In genomic region chr11:121489823-121490222, GRCh38 we compare ENCODE assay signal across 26 cellular contexts. TPM values are rescaled to one million over a fixed set of nuclear protein-coding genes. Genes with fewer than 3 reads are reported as not detected.
A peak's percentile ranks its signal among the peaks of the same experiment; 100 is the strongest.
DNase-seq lines count a peak whose midpoint lies in the region; ATAC-seq, FAIRE-seq and TF ChIP-seq lines count a peak whose summit lies in the region.
"Had no signal": no experiment of that assay in that cellular context is flagged by ENCODE, and none has a peak within 500 bp of the region (broad histone marks: within the 10 kb centered on the region; RNA-seq: fewer than 3 reads in every experiment).

No MANE protein-coding gene starts in this region.

- H3K27ac Mint-ChIP-seq in stimulated activated naive CD8-positive, alpha-beta T cell treated with anti-CD3 and anti-CD28 coated beads, Interleukin-15, Interleukin-2, amounts not matched to agents 100 ng/mL and 50 ng/mL, for 24 hours, result peak overlapping the region; percentile 21
- H3K27ac Mint-ChIP-seq: T-helper 2 cell treated with Interferon-gamma antibody and Interleukin-4, amounts not matched to agents 5 μg/mL and 100 μg/mL, for 36 hours had no signal

- H3K4me2 ChIP-seq in osteoblast (ENCODE audit: insufficient read depth, low read length), result no peak overlapping the region

- H3K4me3 Mint-ChIP-seq in stimulated activated naive CD8-positive, alpha-beta T cell treated with anti-CD3 and anti-CD28 coated beads, Interleukin-15, Interleukin-2, amounts not matched to agents 100 ng/mL and 50 ng/mL, for 24 hours, result no peak overlapping the region
- H3K4me3 Mint-ChIP-seq: T-helper 2 cell treated with Interferon-gamma antibody and Interleukin-4, amounts not matched to agents 5 μg/mL and 100 μg/mL, for 36 hours had no signal

- DNase-seq in NCI-H2029 (lab: John Stamatoyannopoulos, UW), result peak; percentile 40
- no peak for DNase-seq in NCI-H2029 treated with DMSO at 0.1 percent for 48 hours (lab: John Stamatoyannopoulos, UW)
- no peak for DNase-seq in stimulated activated naive CD8-positive, alpha-beta T cell treated with anti-CD3 and anti-CD28 coated beads, Interleukin-15, Interleukin-2, amounts not matched to agents 100 U/mL and 50 U/mL, for 24 hours
- peak; percentile 85 for DNase-seq in bronchial epithelial cell (ENCODE audit: low read depth)
- DNase-seq in osteoblast (ENCODE audit: insufficient read length, low spot score, missing footprints), result no peak
- DNase-seq: activated CD4-positive, alpha-beta T cell treated with anti-CD3 and anti-CD28 coated beads, Interleukin-2, amount 50 U/mL, for 48 hours; Caco-2; cerebellar nuclear complex; dorsolateral prefrontal cortex; H7; kidney; lower lobe of right lung; NCI-H1092 treated with DMSO at 0.1 percent for 48 hours; NCI-H1930; NCI-H2227 treated with DMSO at 0.1 percent for 48 hours; RPMI8226; substantia nigra; upper lobe of right lung had no signal

- H4K20me1 ChIP-seq in osteoblast (ENCODE audit: insufficient read depth, low read length), result no peaks in the 10 kb centered on the region

- H3K36me3 ChIP-seq in bronchial epithelial cell (ENCODE audit: control insufficient read depth, insufficient read depth, low read length), result no peaks in the 10 kb centered on the region
- H3K36me3 ChIP-seq in osteoblast (ENCODE audit: insufficient read depth, low read length), result no peaks in the 10 kb centered on the region
- H3K36me3 ChIP-seq: prostate gland, upper lobe of right lung had no signal

- H3K4me1 ChIP-seq in osteoblast (ENCODE audit: insufficient read depth, low read length), result no peaks in the 10 kb centered on the region
- H3K4me1 ChIP-seq: Caco-2 had no signal

- no peaks in the 10 kb centered on the region for H3K27me3 Mint-ChIP-seq in stimulated activated naive CD8-positive, alpha-beta T cell treated with anti-CD3 and anti-CD28 coated beads, Interleukin-15, Interleukin-2, amounts not matched to agents 100 ng/mL and 50 ng/mL, for 24 hours

- no peaks in the 10 kb centered on the region for H3K9me3 Mint-ChIP-seq in stimulated activated naive CD8-positive, alpha-beta T cell treated with anti-CD3 and anti-CD28 coated beads, Interleukin-15, Interleukin-2, amounts not matched to agents 100 ng/mL and 50 ng/mL, for 24 hours
- H3K9me3 Mint-ChIP-seq: activated naive CD4-positive, alpha-beta T cell treated with anti-CD3 and anti-CD28 coated beads, Interleukin-2, amount 50 U/mL, for 72 hours; T-helper 2 cell treated with Interferon-gamma antibody and Interleukin-4, amounts not matched to agents 5 μg/mL and 100 μg/mL, for 36 hours had no signal

- H3K4me1 Mint-ChIP-seq in stimulated activated naive CD8-positive, alpha-beta T cell treated with anti-CD3 and anti-CD28 coated beads, Interleukin-15, Interleukin-2, amounts not matched to agents 100 ng/mL and 50 ng/mL, for 24 hours (ENCODE audit: low read depth), result peaks cover 43% of the 10 kb centered on the region

- no peaks in the 10 kb centered on the region for H3K9me3 ChIP-seq in osteoblast (ENCODE audit: low read depth, low read length)
- H3K9me3 ChIP-seq: Caco-2, lower lobe of right lung, prostate gland, upper lobe of right lung had no signal

- H3K36me3 Mint-ChIP-seq in stimulated activated naive CD8-positive, alpha-beta T cell treated with anti-CD3 and anti-CD28 coated beads, Interleukin-15, Interleukin-2, amounts not matched to agents 100 ng/mL and 50 ng/mL, for 24 hours (ENCODE audit: low read depth), result peaks cover 51% of the 10 kb centered on the region

- no peak overlapping the region for H3K4me3 ChIP-seq in bronchial epithelial cell (ENCODE audit: low read depth, low read length)
- no peak overlapping the region for H3K4me3 ChIP-seq in osteoblast (ENCODE audit: insufficient read depth, low read length)
- H3K4me3 ChIP-seq: dorsolateral prefrontal cortex, GM12878, lower lobe of right lung, prostate gland, upper lobe of right lung had no signal

- H2AFZ ChIP-seq in osteoblast (ENCODE audit: low read length), result no peak overlapping the region

- H3K27me3 ChIP-seq in bronchial epithelial cell (ENCODE audit: control insufficient read depth, insufficient read depth, low read length) (no peaks in the 10 kb centered on the region), osteoblast (ENCODE audit: insufficient read depth, low read length) (peaks cover 4% of the 10 kb centered on the region)
- H3K27me3 ChIP-seq: dorsolateral prefrontal cortex, upper lobe of right lung had no signal

- no peak for ATAC-seq in stimulated activated naive CD8-positive, alpha-beta T cell treated with anti-CD3 and anti-CD28 coated beads, Interleukin-15, Interleukin-2, amounts not matched to agents 100 U/mL and 50 U/mL, for 24 hours
- ATAC-seq in HG02763 (IDR thresholded peaks at IDR 0.05; ENCODE audit: unreplicated experiment) (no peak), HG03378 (IDR thresholded peaks at IDR 0.05; ENCODE audit: unreplicated experiment) (no peak)
- ATAC-seq: GM12878, lower lobe of right lung, upper lobe of right lung had no signal

- no peak overlapping the region for H3K27ac ChIP-seq in osteoblast (ENCODE audit: low read depth, low read length)
- H3K27ac ChIP-seq: HL-60, lower lobe of right lung, prostate gland, upper lobe of right lung had no signal

- TF ChIP-seq CTCF in bronchial epithelial cell (IDR thresholded peaks at IDR 0.05; ENCODE audit: insufficient read depth, low read length, severe bottlenecking) (no peak), osteoblast (IDR thresholded peaks at IDR 0.05; ENCODE audit: extremely low read depth, low read depth, low read length) (no peak)

- no peaks in the 10 kb centered on the region for H3K79me2 ChIP-seq in osteoblast (ENCODE audit: insufficient read depth, low read length)

- no peak for FAIRE-seq in bronchial epithelial cell (lab: Jason Lieb, UNC)
- FAIRE-seq: GM12878, kidney had no signal

RNA-seq across cellular contexts. Expression of gene SORL1, which starts 37.7 kb away (rescaled TPM):
- 11.3 and 15.7 TPM in 2 replicates for total RNA-seq in bronchial epithelial cell
- total RNA-seq in osteoblast, result under 0.01 and 0.36 TPM in 2 replicates

Comparison
In these comparisons a context has a peak if more than half of its experiments do, and no peak if none do; other contexts are left out.
1. DNase-seq: peak in NCI-H2029 (single experiment) and bronchial epithelial cell (single experiment); none in NCI-H2029 treated with DMSO at 0.1 percent for 48 hours (single experiment), stimulated activated naive CD8-positive, alpha-beta T cell treated with anti-CD3 and anti-CD28 coated beads, Interleukin-15, Interleukin-2, amounts not matched to agents 100 U/mL and 50 U/mL, for 24 hours (single experiment) and osteoblast (single experiment).